In genomic region chr4:140615451-140615850, GRCh38 we compare ENCODE assay signal across 32 cellular contexts. TPM values are rescaled to one million over a fixed set of nuclear protein-coding genes. Genes with fewer than 3 reads are reported as not detected.
"Had no signal": no experiment of that assay in that cellular context is flagged by ENCODE, and none has a peak within 500 bp of the region (broad histone marks: within the 10 kb centered on the region; RNA-seq: fewer than 3 reads in every experiment).

No MANE protein-coding gene starts in this region.

- H3K9ac ChIP-seq: neural progenitor cell had no signal

- H3K4me1 ChIP-seq: esophagus muscularis mucosa, foreskin keratinocyte, gastroesophageal sphincter, lower lobe of right lung, prostate gland, right atrium auricular region, tibial artery had no signal

- H3K4me3 ChIP-seq: coronary artery, esophagus muscularis mucosa, gastroesophageal sphincter, heart left ventricle, lower lobe of right lung, neural progenitor cell, prostate gland, right atrium auricular region, stomach, tibial artery, upper lobe of left lung had no signal

- H3K36me3 ChIP-seq: esophagus muscularis mucosa, gastroesophageal sphincter, lower lobe of right lung, neural progenitor cell, prostate gland, right atrium auricular region, stomach, tibial artery, upper lobe of left lung had no signal

- H3K4me2 ChIP-seq: neural progenitor cell had no signal

- DNase-seq: dermis blood vessel endothelial cell; effector memory CD4-positive, alpha-beta T cell; foreskin keratinocyte; heart left ventricle; hippocampal formation; kidney glomerular epithelial cell; left colon; left ventricle myocardium superior; lower lobe of right lung; mesendoderm; midbrain; naive thymus-derived CD4-positive, alpha-beta T cell; stimulated activated CD4-positive, alpha-beta T cell treated with anti-CD3 and anti-CD28 coated beads, Interleukin-2, amount 100 ng/mL, for 24 hours; stimulated activated CD4-positive, alpha-beta T cell treated with anti-CD3 and anti-CD28 coated beads, Interleukin-4, amount 100 ng/mL, for 24 hours; stimulated activated naive CD4-positive, alpha-beta T cell treated with Interleukin-2 at 50 U/mL for 16 hours; stomach; tibial artery; upper lobe of left lung had no signal

- H3K27ac ChIP-seq: coronary artery, esophagus muscularis mucosa, foreskin keratinocyte, gastroesophageal sphincter, heart left ventricle, lower lobe of right lung, neural progenitor cell, prostate gland, right atrium auricular region, stomach, tibial artery, upper lobe of left lung had no signal

- H3K27me3 ChIP-seq: esophagus muscularis mucosa, foreskin keratinocyte, gastroesophageal sphincter, heart left ventricle, neural progenitor cell, right atrium auricular region, stomach, tibial artery, upper lobe of left lung had no signal

- ATAC-seq: foreskin keratinocyte; gastroesophageal sphincter; heart left ventricle; left colon; left ventricle myocardium superior; lower lobe of right lung; naive thymus-derived CD4-positive, alpha-beta T cell; sciatic nerve; stimulated activated effector memory CD8-positive, alpha-beta T cell treated with anti-CD3 and anti-CD28 coated beads, Interleukin-12 subunit alpha, Interleukin-12 subunit beta, amount 100 ng/mL, for 72 hours had no signal

- H3K9me3 ChIP-seq: esophagus muscularis mucosa, gastroesophageal sphincter, heart left ventricle, lower lobe of right lung, prostate gland, right atrium auricular region, stomach, tibial artery, upper lobe of left lung had no signal

- H2AFZ ChIP-seq: neural progenitor cell had no signal

RNA-seq across cellular contexts. Expression of gene UCP1, which starts 46.7 kb away (rescaled TPM):
- total RNA-seq: dermis blood vessel endothelial cell; endothelial cell of umbilical vein; epithelial cell of proximal tubule; esophagus muscularis mucosa; fibroblast of lung; foreskin keratinocyte; gastroesophageal sphincter; heart left ventricle; left colon; left ventricle myocardium superior; lower lobe of right lung; mucosa of gallbladder; naive thymus-derived CD4-positive, alpha-beta T cell; osteocyte; prostate gland; sciatic nerve; subcutaneous adipose tissue; upper lobe of left lung had no signal
- polyA plus RNA-seq: endothelial cell of umbilical vein; fibroblast of lung; foreskin keratinocyte; naive thymus-derived CD4-positive, alpha-beta T cell; stomach had no signal
